Comparison of ENCODE assay signal across 1 cellular context in genomic region chr4:25290490-25291067, GRCh38.
TF ChIP-seq lines count a peak whose summit lies in the region.

No MANE protein-coding gene starts in this region.

TF ChIP-seq in HepG2, 621 proteins besides CTCF, POLR2A, EP300 and RAD21 (continued from another document):
- TF ChIP-seq ZNF281 (CRISPR knock-in tag; IDR thresholded peaks at IDR 0.05; ENCODE audit: borderline replicate concordance) (peak; percentile 26; the same call in 1 of the 2 replicates), KAT8 (CRISPR knock-in tag; IDR thresholded peaks at IDR 0.05) (no peak), HNRNPL (IDR thresholded peaks at IDR 0.05; ENCODE audit: low read depth, low read length) (no peak), NPAS2 (CRISPR knock-in tag; IDR thresholded peaks at IDR 0.05; ENCODE audit: borderline replicate concordance) (no peak), ZNF552 (CRISPR knock-in tag; IDR thresholded peaks at IDR 0.05; ENCODE audit: borderline replicate concordance) (no peak), ZFP1 (CRISPR knock-in tag; IDR thresholded peaks at IDR 0.05) (no peak), ZNF121 (CRISPR knock-in tag; IDR thresholded peaks at IDR 0.05) (0 out of 2 replicates have a peak, but pooled peaks have one; percentile 22), SMC3 (IDR thresholded peaks at IDR 0.05; ENCODE audit: low read length) (no peak), ZNF432 (CRISPR knock-in tag; IDR thresholded peaks at IDR 0.05; ENCODE audit: borderline replicate concordance) (no peak), FOXP1 (IDR thresholded peaks at IDR 0.05) (no peak), FOXP1 (CRISPR knock-in tag; IDR thresholded peaks at IDR 0.05) (no peak), TFDP1 (CRISPR knock-in tag; IDR thresholded peaks at IDR 0.05; ENCODE audit: borderline replicate concordance) (no peak), SETDB1 (CRISPR knock-in tag; IDR thresholded peaks at IDR 0.05; ENCODE audit: borderline replicate concordance) (no peak), GZF1 (CRISPR knock-in tag; IDR thresholded peaks at IDR 0.05) (no peak), ZNF543 (CRISPR knock-in tag; IDR thresholded peaks at IDR 0.05) (no peak), ZMYM4 (CRISPR knock-in tag; IDR thresholded peaks at IDR 0.05) (peak; percentile 42; the same call in 1 of the 2 replicates), ZNF589 (CRISPR knock-in tag; conservative IDR thresholded peaks at IDR 0.05) (no peak), ZNF251 (CRISPR knock-in tag; IDR thresholded peaks at IDR 0.05) (no peak), ZNF616 (CRISPR knock-in tag; IDR thresholded peaks at IDR 0.05; ENCODE audit: low read depth) (no peak)
- TF ChIP-seq, protein P1, sequence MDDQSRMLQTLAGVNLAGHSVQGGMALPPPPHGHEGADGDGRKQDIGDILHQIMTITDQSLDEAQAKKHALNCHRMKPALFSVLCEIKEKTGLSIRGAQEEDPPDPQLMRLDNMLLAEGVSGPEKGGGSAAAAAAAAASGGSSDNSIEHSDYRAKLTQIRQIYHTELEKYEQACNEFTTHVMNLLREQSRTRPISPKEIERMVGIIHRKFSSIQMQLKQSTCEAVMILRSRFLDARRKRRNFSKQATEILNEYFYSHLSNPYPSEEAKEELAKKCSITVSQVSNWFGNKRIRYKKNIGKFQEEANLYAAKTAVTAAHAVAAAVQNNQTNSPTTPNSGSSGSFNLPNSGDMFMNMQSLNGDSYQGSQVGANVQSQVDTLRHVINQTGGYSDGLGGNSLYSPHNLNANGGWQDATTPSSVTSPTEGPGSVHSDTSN (CRISPR knock-in tag; IDR thresholded peaks at IDR 0.05; ENCODE audit: borderline replicate concordance) = no peak
- TF ChIP-seq, protein P2, sequence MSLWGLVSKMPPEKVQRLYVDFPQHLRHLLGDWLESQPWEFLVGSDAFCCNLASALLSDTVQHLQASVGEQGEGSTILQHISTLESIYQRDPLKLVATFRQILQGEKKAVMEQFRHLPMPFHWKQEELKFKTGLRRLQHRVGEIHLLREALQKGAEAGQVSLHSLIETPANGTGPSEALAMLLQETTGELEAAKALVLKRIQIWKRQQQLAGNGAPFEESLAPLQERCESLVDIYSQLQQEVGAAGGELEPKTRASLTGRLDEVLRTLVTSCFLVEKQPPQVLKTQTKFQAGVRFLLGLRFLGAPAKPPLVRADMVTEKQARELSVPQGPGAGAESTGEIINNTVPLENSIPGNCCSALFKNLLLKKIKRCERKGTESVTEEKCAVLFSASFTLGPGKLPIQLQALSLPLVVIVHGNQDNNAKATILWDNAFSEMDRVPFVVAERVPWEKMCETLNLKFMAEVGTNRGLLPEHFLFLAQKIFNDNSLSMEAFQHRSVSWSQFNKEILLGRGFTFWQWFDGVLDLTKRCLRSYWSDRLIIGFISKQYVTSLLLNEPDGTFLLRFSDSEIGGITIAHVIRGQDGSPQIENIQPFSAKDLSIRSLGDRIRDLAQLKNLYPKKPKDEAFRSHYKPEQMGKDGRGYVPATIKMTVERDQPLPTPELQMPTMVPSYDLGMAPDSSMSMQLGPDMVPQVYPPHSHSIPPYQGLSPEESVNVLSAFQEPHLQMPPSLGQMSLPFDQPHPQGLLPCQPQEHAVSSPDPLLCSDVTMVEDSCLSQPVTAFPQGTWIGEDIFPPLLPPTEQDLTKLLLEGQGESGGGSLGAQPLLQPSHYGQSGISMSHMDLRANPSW (CRISPR knock-in tag; IDR thresholded peaks at IDR 0.05; ENCODE audit: borderline replicate concordance) = no peak
- TF ChIP-seq, protein P3, sequence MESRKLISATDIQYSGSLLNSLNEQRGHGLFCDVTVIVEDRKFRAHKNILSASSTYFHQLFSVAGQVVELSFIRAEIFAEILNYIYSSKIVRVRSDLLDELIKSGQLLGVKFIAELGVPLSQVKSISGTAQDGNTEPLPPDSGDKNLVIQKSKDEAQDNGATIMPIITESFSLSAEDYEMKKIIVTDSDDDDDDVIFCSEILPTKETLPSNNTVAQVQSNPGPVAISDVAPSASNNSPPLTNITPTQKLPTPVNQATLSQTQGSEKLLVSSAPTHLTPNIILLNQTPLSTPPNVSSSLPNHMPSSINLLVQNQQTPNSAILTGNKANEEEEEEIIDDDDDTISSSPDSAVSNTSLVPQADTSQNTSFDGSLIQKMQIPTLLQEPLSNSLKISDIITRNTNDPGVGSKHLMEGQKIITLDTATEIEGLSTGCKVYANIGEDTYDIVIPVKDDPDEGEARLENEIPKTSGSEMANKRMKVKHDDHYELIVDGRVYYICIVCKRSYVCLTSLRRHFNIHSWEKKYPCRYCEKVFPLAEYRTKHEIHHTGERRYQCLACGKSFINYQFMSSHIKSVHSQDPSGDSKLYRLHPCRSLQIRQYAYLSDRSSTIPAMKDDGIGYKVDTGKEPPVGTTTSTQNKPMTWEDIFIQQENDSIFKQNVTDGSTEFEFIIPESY (CRISPR knock-in tag; IDR thresholded peaks at IDR 0.05) = no peak
TF ChIP-seq in HepG2: peak in this region for 15.
